In the genomic region with DNA sequence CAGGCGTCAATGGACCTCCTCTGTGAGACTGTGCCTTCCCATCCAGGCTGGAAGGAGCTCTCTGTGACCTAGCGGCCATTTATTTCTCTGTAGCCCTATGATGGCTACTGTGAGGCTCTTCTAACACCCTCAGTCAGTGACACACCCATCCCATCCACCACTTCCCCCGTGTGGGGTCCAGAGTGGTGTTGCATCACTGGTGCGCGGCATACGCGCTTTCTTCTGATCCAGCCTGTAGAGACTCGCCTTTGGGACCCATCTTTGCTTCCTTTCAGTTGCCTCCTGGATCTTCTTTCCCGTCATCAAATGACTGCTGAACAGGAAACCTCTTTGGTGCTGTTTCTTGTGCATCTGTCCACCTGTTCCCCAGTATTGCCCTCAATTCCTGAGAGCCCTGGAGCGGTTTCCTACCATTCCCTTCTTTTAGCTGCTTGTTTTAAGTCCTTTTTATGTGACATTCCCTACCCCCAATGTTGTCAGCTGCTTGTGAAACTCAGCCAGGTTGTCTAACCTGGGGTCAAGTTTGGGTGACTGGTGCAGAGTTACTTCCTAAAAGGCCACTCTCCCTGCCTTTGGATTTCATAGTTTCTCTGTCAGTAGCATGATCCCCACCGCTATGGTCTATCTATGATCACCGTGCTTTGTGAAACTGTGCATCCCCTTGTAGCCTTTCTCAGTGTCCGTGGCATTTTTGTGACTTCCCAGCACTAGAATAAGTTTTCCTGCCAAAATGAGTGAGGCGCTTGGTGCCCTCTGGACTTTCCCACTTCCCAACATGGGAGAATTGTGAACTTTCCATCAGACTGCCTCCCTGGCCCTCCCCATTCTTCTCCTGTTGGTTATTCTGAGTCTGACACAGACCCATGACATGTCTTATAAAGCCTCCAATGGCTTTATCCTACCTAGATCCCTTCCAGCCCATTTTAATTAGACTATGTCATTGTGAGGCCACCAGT, we compare ENCODE assay signal across 1 cellular context.
TF ChIP-seq lines count a peak whose summit lies in the region.

No MANE protein-coding gene starts in this region.

TF ChIP-seq in WTC11, 78 proteins besides CTCF, POLR2A, EP300 and RAD21 (continued from another document):
- TF ChIP-seq, protein P1, sequence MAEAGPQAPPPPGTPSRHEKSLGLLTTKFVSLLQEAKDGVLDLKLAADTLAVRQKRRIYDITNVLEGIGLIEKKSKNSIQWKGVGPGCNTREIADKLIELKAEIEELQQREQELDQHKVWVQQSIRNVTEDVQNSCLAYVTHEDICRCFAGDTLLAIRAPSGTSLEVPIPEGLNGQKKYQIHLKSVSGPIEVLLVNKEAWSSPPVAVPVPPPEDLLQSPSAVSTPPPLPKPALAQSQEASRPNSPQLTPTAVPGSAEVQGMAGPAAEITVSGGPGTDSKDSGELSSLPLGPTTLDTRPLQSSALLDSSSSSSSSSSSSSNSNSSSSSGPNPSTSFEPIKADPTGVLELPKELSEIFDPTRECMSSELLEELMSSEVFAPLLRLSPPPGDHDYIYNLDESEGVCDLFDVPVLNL (CRISPR knock-in tag; IDR thresholded peaks at IDR 0.05; ENCODE audit: borderline replicate concordance, low read depth) = no peak
- TF ChIP-seq, protein P2, sequence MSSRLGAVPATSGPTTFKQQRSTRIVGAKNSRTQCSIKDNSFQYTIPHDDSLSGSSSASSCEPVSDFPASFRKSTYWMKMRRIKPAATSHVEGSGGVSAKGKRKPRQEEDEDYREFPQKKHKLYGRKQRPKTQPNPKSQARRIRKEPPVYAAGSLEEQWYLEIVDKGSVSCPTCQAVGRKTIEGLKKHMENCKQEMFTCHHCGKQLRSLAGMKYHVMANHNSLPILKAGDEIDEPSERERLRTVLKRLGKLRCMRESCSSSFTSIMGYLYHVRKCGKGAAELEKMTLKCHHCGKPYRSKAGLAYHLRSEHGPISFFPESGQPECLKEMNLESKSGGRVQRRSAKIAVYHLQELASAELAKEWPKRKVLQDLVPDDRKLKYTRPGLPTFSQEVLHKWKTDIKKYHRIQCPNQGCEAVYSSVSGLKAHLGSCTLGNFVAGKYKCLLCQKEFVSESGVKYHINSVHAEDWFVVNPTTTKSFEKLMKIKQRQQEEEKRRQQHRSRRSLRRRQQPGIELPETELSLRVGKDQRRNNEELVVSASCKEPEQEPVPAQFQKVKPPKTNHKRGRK (CRISPR knock-in tag; IDR thresholded peaks at IDR 0.05; ENCODE audit: borderline replicate concordance) = no peak
- TF ChIP-seq FOXJ3 (CRISPR knock-in tag; IDR thresholded peaks at IDR 0.05; ENCODE audit: borderline replicate concordance) (no peak), ZNF219 (CRISPR knock-in tag; IDR thresholded peaks at IDR 0.05; ENCODE audit: borderline replicate concordance) (no peak), EMX1 (CRISPR knock-in tag; IDR thresholded peaks at IDR 0.05) (no peak)
